In the genomic region with DNA sequence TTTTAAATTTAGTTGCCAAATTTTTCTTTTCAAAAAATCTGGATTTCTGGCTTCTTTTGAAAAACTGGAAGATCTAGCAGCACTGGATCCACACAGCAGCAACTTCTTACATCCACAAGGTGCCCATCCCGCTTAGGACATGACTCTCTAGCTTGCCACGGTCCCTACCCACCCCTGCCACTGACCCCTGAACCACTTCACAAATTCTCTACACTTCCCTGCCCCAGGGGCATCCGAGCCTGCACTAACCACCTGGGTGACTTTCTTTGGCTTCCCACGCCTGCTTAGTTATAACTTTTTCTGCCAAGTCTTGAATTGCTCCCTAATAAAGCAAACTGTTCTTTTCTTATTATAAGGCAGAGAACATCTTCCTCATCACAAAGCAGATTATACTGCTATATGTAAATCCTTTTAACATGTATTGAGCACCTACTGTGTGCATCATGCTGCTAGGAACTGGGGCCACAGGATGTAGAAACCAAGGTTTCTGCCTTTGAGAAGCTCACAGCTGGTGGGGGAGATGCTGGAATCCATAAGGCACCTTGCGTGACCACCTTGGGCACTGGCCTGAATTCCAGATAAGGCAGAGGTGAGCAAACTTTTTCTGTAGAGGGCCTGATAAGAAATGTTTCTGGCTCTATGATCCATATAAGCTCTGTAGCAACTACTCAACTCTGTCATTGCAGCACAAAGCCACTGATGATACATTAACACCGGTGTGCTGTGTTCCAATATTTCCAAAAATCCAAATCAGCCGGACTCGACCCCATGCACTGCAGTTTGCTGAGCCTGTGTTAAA, we compare ENCODE assay signal across 20 cellular contexts. TPM values are rescaled to one million over a fixed set of nuclear protein-coding genes. Genes with fewer than 3 reads are reported as not detected.
A peak's percentile ranks its signal among the peaks of the same experiment; 100 is the strongest.
DNase-seq lines count a peak whose midpoint lies in the region; ATAC-seq, FAIRE-seq and TF ChIP-seq lines count a peak whose summit lies in the region.
"Had no signal": no experiment of that assay in that cellular context is flagged by ENCODE, and none has a peak within 500 bp of the region (broad histone marks: within the 10 kb centered on the region; RNA-seq: fewer than 3 reads in every experiment).

No MANE protein-coding gene starts in this region.

- H3K27me3 Mint-ChIP-seq in activated naive CD4-positive, alpha-beta T cell treated with anti-CD3 and anti-CD28 coated beads, Interleukin-2, amount 10 ng/mL, durations not matched to agents 7 days and 5 days = no peaks in the 10 kb centered on the region
- H3K27me3 Mint-ChIP-seq in nephron (ENCODE audit: low read depth) = no peaks in the 10 kb centered on the region
- H3K27me3 Mint-ChIP-seq: activated CD4-positive, alpha-beta T cell treated with anti-CD3 and anti-CD28 coated beads, Interleukin-2, amount 10 ng/mL, durations not matched to agents 24 days and 14 days had no signal

- H4K20me1 ChIP-seq in GM12878 (ENCODE audit: control insufficient read depth, insufficient read depth) (no peaks in the 10 kb centered on the region), GM23248 (ENCODE audit: insufficient read depth) (peaks cover 24% of the 10 kb centered on the region)

- no peak for ATAC-seq in GM12878
- ATAC-seq in GM21619 (IDR thresholded peaks at IDR 0.05; ENCODE audit: unreplicated experiment) = no peak
- ATAC-seq: activated T-cell treated with anti-CD3 and anti-CD28 coated beads, Interleukin-2, amount 50 U/mL, for 72 hours; psoas muscle; stimulated activated effector memory CD8-positive, alpha-beta T cell treated with anti-CD3 and anti-CD28 coated beads, Interleukin-12 subunit alpha, Interleukin-12 subunit beta, amount 100 ng/mL, for 72 hours had no signal

- H2AFZ ChIP-seq in GM12878 (ENCODE audit: control insufficient read depth, low read depth, low read length) = no peak overlapping the region
- H2AFZ ChIP-seq in GM23248 = no peak overlapping the region
- H2AFZ ChIP-seq: PC-9 had no signal

- POLR2A ChIA-PET in GM12878 (lab: Charles Lee) = no interaction called here

- no peaks in the 10 kb centered on the region for H3K4me1 ChIP-seq in GM12878 (ENCODE audit: control insufficient read depth, insufficient read depth, low read length)
- H3K4me1 ChIP-seq in transverse colon = peaks cover 10 to 46% (median 17%) of the 10 kb centered on the region in 4 donors
- no peaks in the 10 kb centered on the region for H3K4me1 ChIP-seq in GM23248 (ENCODE audit: insufficient read depth)

- TF ChIP-seq CTCF in GM12878 (IDR thresholded peaks at IDR 0.05 in 2 of 3, conservative IDR thresholded peaks at IDR 0.05 in 1 of 3; ENCODE audit: control insufficient read depth in 2 of 3, extremely low read depth in 1 of 3, insufficient read depth in 1 of 3, low read depth in 3 of 3, low read length in 3 of 3) (no peak), nephron (IDR thresholded peaks at IDR 0.05; ENCODE audit: unreplicated experiment in 3 of 3) (no peak), transverse colon (IDR thresholded peaks at IDR 0.05) (no peak)

- in situ Hi-C loops in GM12878 (cut with MboI) = no loop called here
- in situ Hi-C loops in transverse colon (cut with MboI; ENCODE audit: low pct_ligation_motif_present in 1 of 4, low pct_unique_long_range_greater_than_20kb in 1 of 4, low sequenced_read_pairs in 3 of 4) = loop anchor here in 3 of 4 donors (10.0 to 25.0 kb wide), 2 partner anchors 168 to 175 kb away; no protein-coding TSS in a partner anchor
- in situ Hi-C loops in GM23248 (cut with MboI) = loop anchor here (10.0 kb wide), 1 partner anchor 175 kb away; no protein-coding TSS in a partner anchor

- H3F3A ChIP-seq in GM23248 (ENCODE audit: insufficient read depth) = peaks cover 79% of the 10 kb centered on the region

- H3K9me3 ChIP-seq in GM12878 (replicated peaks; ENCODE audit: control insufficient read depth, insufficient read depth, low read length) (no peaks in the 10 kb centered on the region), transverse colon (no peaks in the 10 kb centered on the region), GM23248 (ENCODE audit: low read depth) (no peaks in the 10 kb centered on the region)
- H3K9me3 ChIP-seq: psoas muscle, SJSA1, uterus had no signal

- WGBS in GM12878 (ENCODE audit: insufficient coverage, insufficient replicate concordance, low lambda C conversion rate, missing lambda C conversion rate) = 53% methylated on average over 8 of the region's 8 CpGs
- 89 to 100% methylated on average over 2 to 8 of the region's 8 CpGs for WGBS in transverse colon (ENCODE audit: low coverage in 1 of 2), 2 donors
- WGBS in GM23248 (ENCODE audit: low coverage in 1 of 2, low lambda C conversion rate in 2 of 2, missing lambda C conversion rate in 2 of 2), 2 experiments = 98% methylated on average over 8 of the region's 8 CpGs

- H3K36me3 ChIP-seq in GM12878 (ENCODE audit: control insufficient read depth in 2 of 2, insufficient read depth in 2 of 2, low read length in 1 of 2) = peaks cover 0 to 3% of the 10 kb centered on the region in 2 experiments; a peak in 2 of 4 replicates
- peaks cover 0 to 14% (median 2%) of the 10 kb centered on the region in 4 donors for H3K36me3 ChIP-seq in transverse colon
- H3K36me3 ChIP-seq in GM23248 (ENCODE audit: low read depth) = peaks cover 72% of the 10 kb centered on the region
- H3K36me3 ChIP-seq: uterus had no signal

- intact Hi-C loops in GM12878 (cut with micrococcal nuclease; ENCODE audit: unreplicated experiment) = no loop called here
- intact Hi-C loops in transverse colon (cut with DNase I; ENCODE audit: low total_unique reads) = loop anchor here (10.0 kb wide), 1 partner anchor 175 kb away; no protein-coding TSS in a partner anchor

- TF ChIP-seq RAD21 in GM12878 (IDR thresholded peaks at IDR 0.05; ENCODE audit: insufficient read depth, low read depth, low read length) = no peak

- H3K4me3 Mint-ChIP-seq in activated naive CD4-positive, alpha-beta T cell treated with anti-CD3 and anti-CD28 coated beads, Interleukin-2, amount 10 ng/mL, durations not matched to agents 7 days and 5 days = no peak overlapping the region
- H3K4me3 Mint-ChIP-seq in nephron = no peak overlapping the region
- H3K4me3 Mint-ChIP-seq: activated CD4-positive, alpha-beta T cell treated with anti-CD3 and anti-CD28 coated beads, Interleukin-2, amount 10 ng/mL, durations not matched to agents 24 days and 14 days; activated T-cell treated with anti-CD3 and anti-CD28 coated beads, Interleukin-2, amount 50 U/mL, for 72 hours; CD8-positive, alpha-beta memory T cell; stimulated activated effector memory CD8-positive, alpha-beta T cell treated with anti-CD3 and anti-CD28 coated beads, Interleukin-12 subunit alpha, Interleukin-12 subunit beta, amount 100 ng/mL, for 72 hours had no signal

- no peaks in the 10 kb centered on the region for H3K79me2 ChIP-seq in GM12878 (ENCODE audit: control insufficient read depth, insufficient read depth, low read length)
- H3K79me2 ChIP-seq in GM23248 (ENCODE audit: insufficient read depth) = peaks cover 100% of the 10 kb centered on the region

- H3K36me3 Mint-ChIP-seq in activated naive CD4-positive, alpha-beta T cell treated with anti-CD3 and anti-CD28 coated beads, Interleukin-2, amount 10 ng/mL, durations not matched to agents 7 days and 5 days = peaks cover 28% of the 10 kb centered on the region
- H3K36me3 Mint-ChIP-seq in nephron (ENCODE audit: low read depth) = peaks cover 37% of the 10 kb centered on the region

- CTCF ChIA-PET in activated naive CD4-positive, alpha-beta T cell treated with anti-CD3 and anti-CD28 coated beads, Interleukin-2, amount 10 ng/mL, durations not matched to agents 7 days and 5 days (lab: Charles Lee) = interaction anchor here (0.8 kb wide), 1 partner anchor 8 kb away, joined by 4 read pairs; no protein-coding TSS in a partner anchor
- CTCF ChIA-PET in GM12878 (lab: Yijun Ruan, JAX) = interaction anchor here (1.4 kb wide), 1 partner anchor 8 kb away, joined by 5 read pairs; no protein-coding TSS in a partner anchor

- H3K9me2 ChIP-seq in GM23248 (ENCODE audit: insufficient read depth) = no peaks in the 10 kb centered on the region

- H3K27ac Mint-ChIP-seq in activated naive CD4-positive, alpha-beta T cell treated with anti-CD3 and anti-CD28 coated beads, Interleukin-2, amount 10 ng/mL, durations not matched to agents 7 days and 5 days = peak overlapping the region; percentile 40
- peak overlapping the region; percentile 27 to 76 (median 54) for H3K27ac Mint-ChIP-seq in nephron
- H3K27ac Mint-ChIP-seq: activated CD4-positive, alpha-beta T cell treated with anti-CD3 and anti-CD28 coated beads, Interleukin-2, amount 10 ng/mL, durations not matched to agents 24 days and 14 days; activated T-cell treated with anti-CD3 and anti-CD28 coated beads, Interleukin-2, amount 50 U/mL, for 72 hours; stimulated activated effector memory CD8-positive, alpha-beta T cell treated with anti-CD3 and anti-CD28 coated beads, Interleukin-12 subunit alpha, Interleukin-12 subunit beta, amount 100 ng/mL, for 72 hours had no signal

- peaks cover 20% of the 10 kb centered on the region for H3K4me1 Mint-ChIP-seq in activated naive CD4-positive, alpha-beta T cell treated with anti-CD3 and anti-CD28 coated beads, Interleukin-2, amount 10 ng/mL, durations not matched to agents 7 days and 5 days
- H3K4me1 Mint-ChIP-seq in nephron = peaks cover 40% of the 10 kb centered on the region
- H3K4me1 Mint-ChIP-seq: stimulated activated effector memory CD8-positive, alpha-beta T cell treated with anti-CD3 and anti-CD28 coated beads, Interleukin-12 subunit alpha, Interleukin-12 subunit beta, amount 100 ng/mL, for 72 hours had no signal

- H3K27ac ChIP-seq in GM12878 (ENCODE audit: control insufficient read depth, insufficient read depth) = no peak overlapping the region
- H3K27ac ChIP-seq in transverse colon = peak overlapping the region; percentile 37 to 99 (median 96)
- no peak overlapping the region for H3K27ac ChIP-seq in GM23248
- H3K27ac ChIP-seq: PC-9, psoas muscle, SJSA1 had no signal

- FAIRE-seq in GM12878 (lab: Jason Lieb, UNC) = no peak
- FAIRE-seq: GM19239 had no signal

- H3K9ac ChIP-seq in GM12878 (ENCODE audit: control insufficient read depth, insufficient read depth, low read length) (no peak overlapping the region), GM23248 (no peak overlapping the region)

- H3K4me2 ChIP-seq in GM12878 (ENCODE audit: control insufficient read depth, insufficient read depth) (no peak overlapping the region), GM23248 (ENCODE audit: unreplicated experiment) (no peak overlapping the region)
- H3K4me2 ChIP-seq: PC-9 had no signal

- RAD21 ChIA-PET in GM12878 (lab: Charles Lee; ENCODE audit: unreplicated experiment) = no interaction called here

- DNase-seq in activated naive CD4-positive, alpha-beta T cell treated with anti-CD3 and anti-CD28 coated beads, Interleukin-2, amount 10 ng/mL, durations not matched to agents 7 days and 5 days = no peak
- DNase-seq in activated naive CD4-positive, alpha-beta T cell treated with Interleukin-2 at 50 U/mL for 16 hours = no peak
- DNase-seq in GM12878 (ENCODE audit: low read depth, low spot score) (no peak), transverse colon (no peak), NCI-H1105 (lab: John Stamatoyannopoulos, UW) (no peak), GM23248 (no peak)
- DNase-seq: activated CD4-positive, alpha-beta T cell treated with anti-CD3 and anti-CD28 coated beads, Interleukin-2, amount 10 ng/mL, durations not matched to agents 24 days and 14 days; activated T-cell treated with anti-CD3 and anti-CD28 coated beads, Interleukin-2, amount 50 U/mL, for 72 hours; cortex of kidney; NCI-H1417; PC-9; psoas muscle; T-helper 9 cell; uterus had no signal

- H3K27me3 ChIP-seq in GM12878 (replicated peaks in 1 of 2; ENCODE audit: control insufficient read depth in 2 of 2, insufficient read depth in 2 of 2, low read length in 1 of 2) (no peaks in the 10 kb centered on the region), transverse colon (no peaks in the 10 kb centered on the region), GM23248 (replicated peaks; ENCODE audit: insufficient read depth) (no peaks in the 10 kb centered on the region)
- H3K27me3 ChIP-seq: SJSA1, uterus had no signal

- TSS peak; percentile 38 for BruUV-seq in GM12878 (replicated peaks; lab: Mats Ljungman, UMichigan)

- no peaks in the 10 kb centered on the region for H3K9me3 Mint-ChIP-seq in activated naive CD4-positive, alpha-beta T cell treated with anti-CD3 and anti-CD28 coated beads, Interleukin-2, amount 10 ng/mL, durations not matched to agents 7 days and 5 days
- H3K9me3 Mint-ChIP-seq in nephron = no peaks in the 10 kb centered on the region
- H3K9me3 Mint-ChIP-seq: activated CD4-positive, alpha-beta T cell treated with anti-CD3 and anti-CD28 coated beads, Interleukin-2, amount 10 ng/mL, durations not matched to agents 24 days and 14 days; activated T-cell treated with anti-CD3 and anti-CD28 coated beads, Interleukin-2, amount 50 U/mL, for 72 hours; stimulated activated effector memory CD8-positive, alpha-beta T cell treated with anti-CD3 and anti-CD28 coated beads, Interleukin-12 subunit alpha, Interleukin-12 subunit beta, amount 100 ng/mL, for 72 hours had no signal

- H3K4me3 ChIP-seq in GM12878 = no peak overlapping the region
- no peak overlapping the region for H3K4me3 ChIP-seq in transverse colon
- H3K4me3 ChIP-seq in GM23248 = no peak overlapping the region
- H3K4me3 ChIP-seq: PC-9, psoas muscle, SJSA1, uterus had no signal

- TF ChIP-seq POLR2A in GM12878 (IDR thresholded peaks at IDR 0.05; ENCODE audit: low read depth, low read length) = no peak
- TF ChIP-seq POLR2A in transverse colon (IDR thresholded peaks at IDR 0.05) = no peak

- SMC1A ChIA-PET in GM12878 (lab: Charles Lee; ENCODE audit: uncharacterized antibody, unreplicated experiment) = no interaction called here

- TF ChIP-seq EP300 in GM12878 (IDR thresholded peaks at IDR 0.05; ENCODE audit: borderline replicate concordance in 1 of 2, control insufficient read depth in 1 of 2, low read depth in 2 of 2, low read length in 2 of 2) (no peak), transverse colon (IDR thresholded peaks at IDR 0.05; ENCODE audit: low read depth) (no peak)

RNA-seq across cellular contexts. Expression of gene ACTN1, which starts 59.8 kb away (rescaled TPM):
- total RNA-seq in GM12878 (2013; cell fraction: nucleolus; rRNA removed) = 9.5 and 9.9 TPM in 2 replicates
- 2.2 and 3.3 TPM in 2 replicates for total RNA-seq in GM12878 (2014; rRNA removed)
- total RNA-seq in GM12878 (2014; rRNA removed; fragmentation: Illumina TruSeq; extraction: Trizol) = 1.2 and 1.9 TPM in 2 replicates
- total RNA-seq in GM12878 (2021) = 3.8 and 5.7 TPM in 2 replicates
- 0.75 TPM for polyA plus RNA-seq in GM12878 (2011; ENCODE audit: low read depth)
- polyA plus RNA-seq in GM12878 (2011; rRNA removed) = 18.5 and 39.4 TPM in 2 replicates
- 38.6 and 49.2 TPM in 2 replicates for polyA plus RNA-seq in GM12878 (2011; cell fraction: cytosol; rRNA removed)
- 44.2 and 85.1 TPM in 2 replicates for polyA plus RNA-seq in GM12878 (2011; cell fraction: nucleus; rRNA removed)
- polyA plus RNA-seq in GM12878 (2012) = 2.0 and 3.2 TPM in 2 replicates
- polyA plus RNA-seq in GM12878 (2014; fragmentation: Illumina TruSeq; extraction: Trizol) = 2.4 and 5.0 TPM in 2 replicates
- polyA plus RNA-seq in GM12878 (2014; fragmentation: Nextera tagmentation; extraction: Ambion mirVana) = under 1 TPM; 0.14 to 0.51 TPM
- polyA plus RNA-seq in GM12878 (2014; rRNA removed) = 2.8 and 3.1 TPM in 2 replicates
- 1 to 10 TPM; 3.0 to 3.1 TPM for polyA plus RNA-seq in GM12878 (2016; fragmentation: Nextera tagmentation; extraction: Ambion mirVana)
- 44.8 and 47.7 TPM in 2 replicates for polyA minus RNA-seq in GM12878 (2011; rRNA and poly(A)+ RNA removed)
- polyA minus RNA-seq in GM12878 (2011; cell fraction: cytosol; rRNA and poly(A)+ RNA removed) = 39.7 and 40.4 TPM in 2 replicates
- polyA minus RNA-seq in GM12878 (2011; cell fraction: nucleus; rRNA and poly(A)+ RNA removed) = 21.0 and 44.7 TPM in 2 replicates
- 100 to 1,000 TPM; 127 to 403 (median 197) TPM for total RNA-seq in transverse colon
- total RNA-seq in GM23248 (2014; rRNA removed; shearing (Covaris generic)) = 403 and 414 TPM in 2 replicates
- polyA plus RNA-seq in GM23248 (2016; fragmentation: Nextera tagmentation; extraction: Ambion mirVana) = 593 and 597 TPM in 2 replicates

Comparison
In these comparisons a context has a peak if more than half of its experiments do, and no peak if none do; other contexts are left out.
1. H3K27ac ChIP-seq: peak in transverse colon (4 of 4); none in GM12878 (single experiment) and GM23248 (single experiment).
2. RNA of gene ACTN1, which starts 59.8 kb away (total RNA-seq): 403 to 414 TPM in GM23248 and 127 to 403 TPM in transverse colon; 1.2 to 9.9 TPM in GM12878; every median in the first group is over 10 times any median in the second.